8 cellular contexts compared by ENCODE assay signal in genomic region chr10:13706604-13707003, GRCh38.
DNase-seq lines count a peak whose midpoint lies in the region; ATAC-seq and TF ChIP-seq lines count a peak whose summit lies in the region.

No MANE protein-coding gene starts in this region.

- no peaks in the 10 kb centered on the region for H3K36me3 Mint-ChIP-seq in T-helper 17 cell (ENCODE audit: low read depth)

- peak overlapping the region; percentile 49 for H3K14ac ChIP-seq in trophoblast cell (ENCODE audit: low read length)

- H3K4me1 ChIP-seq in trophoblast cell (ENCODE audit: control insufficient read depth in 1 of 2, insufficient read depth in 2 of 2, low read length in 2 of 2): peaks cover 49 to 55% of the 10 kb centered on the region in 2 experiments

- peak overlapping the region; percentile 97 for H3K18ac ChIP-seq in trophoblast cell (ENCODE audit: low read length)

- H3K27me3 Mint-ChIP-seq in T-helper 17 cell: peaks cover 81% of the 10 kb centered on the region

- H3K9me3 ChIP-seq in T-helper 17 cell (ENCODE audit: control insufficient read depth, low read length, poor library complexity, severe bottlenecking): no peaks in the 10 kb centered on the region
- no peaks in the 10 kb centered on the region for H3K9me3 ChIP-seq in trophoblast cell (ENCODE audit: insufficient read depth, low read depth, low read length)

- H3K4ac ChIP-seq in trophoblast cell (ENCODE audit: low read depth, low read length): peak overlapping the region; percentile 93

- H3K4me3 Mint-ChIP-seq in T-helper 17 cell: peak overlapping the region; percentile 28

- H3K4me3 ChIP-seq in GM06990 (replicated peaks; ENCODE audit: low read depth, low read length) (peak overlapping the region; percentile 65), trophoblast cell (ENCODE audit: low read depth, low read length) (peak overlapping the region; percentile 61)

- DNase-seq in GM06990 (ENCODE audit: extremely low read depth, insufficient read length) (no peak), T-helper 17 cell (no peak), Right ventricle myocardium superior (no peak), trophoblast cell (peak in 1 of 2 donors; percentile 15)
- no peak for DNase-seq in stimulated activated CD4-positive, alpha-beta T cell treated with anti-CD3 and anti-CD28 coated beads, Interleukin-4, amount 100 ng/mL, for 24 hours
- no peak for DNase-seq in effector CD4-positive, alpha-beta T cell

- intact Hi-C loops in Right ventricle myocardium superior (cut with DNase I): no loop called here

- peak overlapping the region; percentile 98 for H4K91ac ChIP-seq in trophoblast cell (ENCODE audit: low read depth, low read length)

- peak overlapping the region; percentile 72 for H3K4me2 ChIP-seq in trophoblast cell (ENCODE audit: low read length)

- H4K12ac ChIP-seq in trophoblast cell (ENCODE audit: low read depth, low read length): peak overlapping the region; percentile 40

- no CpG with 5 or more reads among the region's 10 CpGs for WGBS in trophoblast cell (ENCODE audit: extremely low coverage, insufficient coverage, insufficient read length)

- H3K79me2 ChIP-seq in trophoblast cell (ENCODE audit: control insufficient read depth, insufficient read depth, low read length, poor library complexity): peaks cover 17% of the 10 kb centered on the region

- H3K79me1 ChIP-seq in trophoblast cell (ENCODE audit: low read length): peaks cover 48% of the 10 kb centered on the region

- H3K27me3 ChIP-seq in GM06990 (replicated peaks; ENCODE audit: control insufficient read depth, insufficient read depth, low read length) (no peaks in the 10 kb centered on the region), trophoblast cell (ENCODE audit: insufficient read depth, low read length) (no peaks in the 10 kb centered on the region)

- peaks cover 7% of the 10 kb centered on the region for H3K36me3 ChIP-seq in GM06990 (ENCODE audit: control insufficient read depth, insufficient read depth, low read length)
- peaks cover under 1 to 1% of the 10 kb centered on the region in 2 experiments for H3K36me3 ChIP-seq in trophoblast cell (ENCODE audit: control insufficient read depth in 1 of 2, insufficient read depth in 2 of 2, low read length in 2 of 2)

- H3K23ac ChIP-seq in trophoblast cell (ENCODE audit: low read length): peak overlapping the region; percentile 20

- peak overlapping the region; percentile 79 for H3K9ac ChIP-seq in trophoblast cell (ENCODE audit: low read length)

- H2BK5ac ChIP-seq in trophoblast cell (ENCODE audit: low read depth, low read length, poor library complexity): peak overlapping the region; percentile 96

- H2BK120ac ChIP-seq in trophoblast cell (ENCODE audit: insufficient read depth, low read length, poor library complexity): peak overlapping the region; percentile 96

- peaks cover 16% of the 10 kb centered on the region for H3K4me1 Mint-ChIP-seq in T-helper 17 cell

- H2AK5ac ChIP-seq in trophoblast cell (ENCODE audit: low read length): peak overlapping the region; percentile 98

- peak overlapping the region; percentile 92 for H4K8ac ChIP-seq in trophoblast cell (ENCODE audit: low read depth, low read length)

- H2AFZ ChIP-seq in trophoblast cell (ENCODE audit: insufficient read depth, low read length, poor library complexity): no peak overlapping the region

- H2BK12ac ChIP-seq in trophoblast cell (ENCODE audit: low read length): peak overlapping the region; percentile 88

- ATAC-seq in T-helper 17 cell: no peak
- ATAC-seq in Right ventricle myocardium superior (ENCODE audit: poor library complexity): peak; percentile 8
- no peak for ATAC-seq in GM18870 (IDR thresholded peaks at IDR 0.05; ENCODE audit: unreplicated experiment)
- ATAC-seq in GM21515 (IDR thresholded peaks at IDR 0.05; ENCODE audit: unreplicated experiment): no peak

- TF ChIP-seq CTCF in GM06990 (IDR thresholded peaks at IDR 0.05; ENCODE audit: insufficient read depth, low read length, poor library complexity, severe bottlenecking): no peak

- no peak overlapping the region for H3K27ac Mint-ChIP-seq in T-helper 17 cell

- peak overlapping the region; percentile 93 for H3K27ac ChIP-seq in trophoblast cell (ENCODE audit: low read depth, low read length)
